In the genomic region with DNA sequence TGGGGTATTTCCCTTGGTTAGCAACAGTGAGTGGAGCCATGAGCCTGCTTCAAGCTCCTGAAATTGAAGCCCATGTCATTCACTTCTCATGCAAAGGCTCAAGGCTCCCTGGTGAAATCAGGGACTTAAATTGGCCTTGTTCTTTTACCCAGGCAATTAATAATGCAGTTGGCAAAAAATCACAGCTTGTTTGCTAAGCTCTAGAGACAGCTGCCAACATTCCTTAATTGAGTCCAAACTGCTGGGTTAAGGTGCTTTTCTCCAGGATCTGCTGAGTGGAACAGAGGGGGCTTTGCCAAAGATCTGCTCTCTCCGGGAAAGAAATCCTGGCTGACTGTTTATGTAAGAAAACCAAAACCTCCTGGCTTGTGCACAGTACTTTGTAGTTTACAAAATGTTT, we compare ENCODE assay signal across 16 cellular contexts.
DNase-seq lines count a peak whose midpoint lies in the region; TF ChIP-seq lines count a peak whose summit lies in the region.
"Had no signal": no experiment of that assay in that cellular context is flagged by ENCODE, and none has a peak within 500 bp of the region (broad histone marks: within the 10 kb centered on the region; RNA-seq: fewer than 3 reads in every experiment).

No MANE protein-coding gene starts in this region.

- H3K27ac ChIP-seq in WERI-Rb-1 (no peak overlapping the region), left ventricle myocardium inferior (replicated peaks) (peak overlapping the region; percentile 55)
- H3K27ac ChIP-seq: HL-60, vagina had no signal

- no peak overlapping the region for H3K27ac Mint-ChIP-seq in activated CD4-positive, alpha-beta T cell treated with anti-CD3 and anti-CD28 coated beads, Interleukin-2, amount 10 ng/mL, durations not matched to agents 24 days and 14 days
- H3K27ac Mint-ChIP-seq: activated CD4-positive, alpha-beta memory T cell treated with anti-CD3 and anti-CD28 coated beads, Interleukin-2, amount 10 ng/mL, durations not matched to agents 7 days and 5 days; activated T-cell treated with anti-CD3 and anti-CD28 coated beads, Interleukin-2, amount 50 U/mL, for 72 hours; nephron progenitor cell had no signal

- no peaks in the 10 kb centered on the region for H3K4me1 Mint-ChIP-seq in activated CD4-positive, alpha-beta T cell treated with anti-CD3 and anti-CD28 coated beads, Interleukin-2, amount 10 ng/mL, durations not matched to agents 24 days and 14 days
- H3K4me1 Mint-ChIP-seq: activated CD4-positive, alpha-beta memory T cell treated with anti-CD3 and anti-CD28 coated beads, Interleukin-2, amount 10 ng/mL, durations not matched to agents 7 days and 5 days had no signal

- H3K4me3 ChIP-seq in WERI-Rb-1 (ENCODE audit: low read depth, low read length) (no peak overlapping the region), left ventricle myocardium inferior (no peak overlapping the region)
- H3K4me3 ChIP-seq: vagina had no signal

- intact Hi-C loops in activated CD4-positive, alpha-beta T cell treated with anti-CD3 and anti-CD28 coated beads, Interleukin-2, amount 10 ng/mL, durations not matched to agents 24 days and 14 days (cut with micrococcal nuclease), result no loop called here
- intact Hi-C loops in left ventricle myocardium inferior (cut with micrococcal nuclease), result no loop called here

- TF ChIP-seq CTCF in WERI-Rb-1 (IDR thresholded peaks at IDR 0.05; ENCODE audit: low read depth, low read length) (no peak), left ventricle myocardium inferior (IDR thresholded peaks at IDR 0.05; ENCODE audit: borderline replicate concordance) (no peak)

- H3K27me3 ChIP-seq in WERI-Rb-1 (ENCODE audit: insufficient read depth, low read depth, severe bottlenecking), result no peaks in the 10 kb centered on the region
- no peaks in the 10 kb centered on the region for H3K27me3 ChIP-seq in left ventricle myocardium inferior (ENCODE audit: low read depth)
- H3K27me3 ChIP-seq: vagina had no signal

- H3K4me1 ChIP-seq in left ventricle myocardium inferior, result no peaks in the 10 kb centered on the region
- H3K4me1 ChIP-seq: vagina had no signal

- H3K27me3 Mint-ChIP-seq in activated CD4-positive, alpha-beta T cell treated with anti-CD3 and anti-CD28 coated beads, Interleukin-2, amount 10 ng/mL, durations not matched to agents 24 days and 14 days, result no peaks in the 10 kb centered on the region

- H3K4me3 Mint-ChIP-seq in activated CD4-positive, alpha-beta T cell treated with anti-CD3 and anti-CD28 coated beads, Interleukin-2, amount 10 ng/mL, durations not matched to agents 24 days and 14 days, result no peak overlapping the region
- H3K4me3 Mint-ChIP-seq: activated CD4-positive, alpha-beta memory T cell treated with anti-CD3 and anti-CD28 coated beads, Interleukin-2, amount 10 ng/mL, durations not matched to agents 7 days and 5 days; activated T-cell treated with anti-CD3 and anti-CD28 coated beads, Interleukin-2, amount 50 U/mL, for 72 hours; nephron progenitor cell had no signal

- H3K36me3 ChIP-seq in WERI-Rb-1, result no peaks in the 10 kb centered on the region
- no peaks in the 10 kb centered on the region for H3K36me3 ChIP-seq in left ventricle myocardium inferior
- H3K36me3 ChIP-seq: vagina had no signal

- H3K9me3 ChIP-seq in WERI-Rb-1 (ENCODE audit: severe bottlenecking), result no peaks in the 10 kb centered on the region
- H3K9me3 ChIP-seq in left ventricle myocardium inferior (replicated peaks), result no peaks in the 10 kb centered on the region
- H3K9me3 ChIP-seq: vagina had no signal

- H3K36me3 Mint-ChIP-seq in activated CD4-positive, alpha-beta T cell treated with anti-CD3 and anti-CD28 coated beads, Interleukin-2, amount 10 ng/mL, durations not matched to agents 24 days and 14 days (ENCODE audit: low read depth), result no peaks in the 10 kb centered on the region

- peak; percentile 35 for DNase-seq in activated CD4-positive, alpha-beta T cell treated with anti-CD3 and anti-CD28 coated beads, Interleukin-2, amount 10 ng/mL, durations not matched to agents 24 days and 14 days
- DNase-seq in activated CD4-positive, alpha-beta T cell treated with anti-CD3 and anti-CD28 coated beads, Interleukin-2, amount 50 U/mL, for 4 hours, result no peak
- DNase-seq in WERI-Rb-1 (peak; percentile 14), left ventricle myocardium inferior (no peak), superior temporal gyrus (ENCODE audit: extremely low spot score) (peak; percentile 56), NCI-H1436 treated with DMSO at 0.1 percent for 48 hours (lab: John Stamatoyannopoulos, UW) (no peak), NCI-H526 (lab: John Stamatoyannopoulos, UW) (no peak)
- DNase-seq in activated naive CD4-positive, alpha-beta T cell treated with anti-CD3 and anti-CD28 coated beads, Interleukin-2, amount 50 U/mL, for 16 hours, result no peak
- DNase-seq: activated CD4-positive, alpha-beta memory T cell treated with anti-CD3 and anti-CD28 coated beads, Interleukin-2, amount 10 ng/mL, durations not matched to agents 7 days and 5 days; activated T-cell treated with anti-CD3 and anti-CD28 coated beads, Interleukin-2, amount 50 U/mL, for 72 hours; foreskin fibroblast; mammary epithelial cell; NCI-H1048; nephron progenitor cell had no signal

- H3K9me3 Mint-ChIP-seq in activated CD4-positive, alpha-beta T cell treated with anti-CD3 and anti-CD28 coated beads, Interleukin-2, amount 10 ng/mL, durations not matched to agents 24 days and 14 days, result no peaks in the 10 kb centered on the region
- H3K9me3 Mint-ChIP-seq: activated CD4-positive, alpha-beta memory T cell treated with anti-CD3 and anti-CD28 coated beads, Interleukin-2, amount 10 ng/mL, durations not matched to agents 7 days and 5 days; activated T-cell treated with anti-CD3 and anti-CD28 coated beads, Interleukin-2, amount 50 U/mL, for 72 hours; nephron progenitor cell had no signal

Comparison
In these comparisons a context has a peak if more than half of its experiments do, and no peak if none do; other contexts are left out.
1. DNase-seq: peak in activated CD4-positive, alpha-beta T cell treated with anti-CD3 and anti-CD28 coated beads, Interleukin-2, amount 10 ng/mL, durations not matched to agents 24 days and 14 days (single experiment), WERI-Rb-1 (single experiment) and superior temporal gyrus (single experiment); none in activated CD4-positive, alpha-beta T cell treated with anti-CD3 and anti-CD28 coated beads, Interleukin-2, amount 50 U/mL, for 4 hours (0 of 2), left ventricle myocardium inferior (single experiment), activated naive CD4-positive, alpha-beta T cell treated with anti-CD3 and anti-CD28 coated beads, Interleukin-2, amount 50 U/mL, for 16 hours (single experiment), NCI-H1436 treated with DMSO at 0.1 percent for 48 hours (single experiment) and NCI-H526 (0 of 2).